Comparison of ENCODE assay signal across 8 cellular contexts in genomic region chr6:164927288-164928040, GRCh38.
DNase-seq lines count a peak whose midpoint lies in the region; ATAC-seq and TF ChIP-seq lines count a peak whose summit lies in the region.

No MANE protein-coding gene starts in this region.

- peak; percentile 89 to 94 for TF ChIP-seq CTCF in GM23338 (conservative IDR thresholded peaks at IDR 0.05; ENCODE audit: low read depth in 2 of 2)

- intact Hi-C loops in activated naive CD4-positive, alpha-beta T cell treated with anti-CD3 and anti-CD28 coated beads for 36 hours (cut with micrococcal nuclease) = loop anchor here (2.0 to 5.0 kb wide), 3 partner anchors 971 to 1510 kb away; no protein-coding TSS in a partner anchor
- intact Hi-C loops in posterior vena cava (cut with DNase I) = no loop called here

- H3K4me1 ChIP-seq in GM23338 (ENCODE audit: insufficient read depth) (no peaks in the 10 kb centered on the region), Karpas-422 (ENCODE audit: low read length) (no peaks in the 10 kb centered on the region)

- H3K9ac ChIP-seq in Karpas-422 (ENCODE audit: low read length) = no peak overlapping the region

- no peak overlapping the region for H3K27ac Mint-ChIP-seq in GM23338
- no peak overlapping the region for H3K27ac Mint-ChIP-seq in activated naive CD4-positive, alpha-beta T cell treated with anti-CD3 and anti-CD28 coated beads for 36 hours

- peaks cover 5% of the 10 kb centered on the region for H3K36me3 Mint-ChIP-seq in GM23338 (ENCODE audit: low read depth)
- H3K36me3 Mint-ChIP-seq in activated naive CD4-positive, alpha-beta T cell treated with anti-CD3 and anti-CD28 coated beads for 36 hours (ENCODE audit: low read depth) = no peaks in the 10 kb centered on the region

- H3K36me3 ChIP-seq in GM23338 (ENCODE audit: insufficient read depth) (no peaks in the 10 kb centered on the region), Karpas-422 (ENCODE audit: insufficient read depth, low read length) (no peaks in the 10 kb centered on the region)

- H3K79me2 ChIP-seq in GM23338 (replicated peaks; ENCODE audit: insufficient read depth) (no peaks in the 10 kb centered on the region), Karpas-422 (ENCODE audit: low read length) (no peaks in the 10 kb centered on the region)

- CTCF ChIA-PET in activated naive CD4-positive, alpha-beta T cell treated with anti-CD3 and anti-CD28 coated beads for 36 hours (lab: Charles Lee) = interaction anchor here (1.1 to 1.7 kb wide), 2 partner anchors 27 to 306 kb away, joined by 3 read pairs; no protein-coding TSS in a partner anchor

- H3K27me3 ChIP-seq in GM23338 (ENCODE audit: insufficient read depth) = no peaks in the 10 kb centered on the region
- no peaks in the 10 kb centered on the region for H3K27me3 ChIP-seq in Karpas-422 (ENCODE audit: low read length)

- H4K20me1 ChIP-seq in GM23338 (replicated peaks; ENCODE audit: insufficient read depth) (no peaks in the 10 kb centered on the region), Karpas-422 (ENCODE audit: insufficient read depth, low read depth, low read length) (no peaks in the 10 kb centered on the region)

- H3K9me2 ChIP-seq in GM23338 (ENCODE audit: insufficient read depth) (no peaks in the 10 kb centered on the region), Karpas-422 (replicated peaks; ENCODE audit: insufficient read depth, low read length) (no peaks in the 10 kb centered on the region)

- H3K9me3 ChIP-seq in Karpas-422 (ENCODE audit: low read length) = peaks cover 3% of the 10 kb centered on the region; the same call in 1 of the 2 replicates

- in situ Hi-C loops in SK-MEL-5 (cut with HindIII; ENCODE audit: low pct_unique_long_range_greater_than_20kb, low sequenced_read_pairs) = no loop called here

- H3K4me3 ChIP-seq in GM23338 (no peak overlapping the region), Karpas-422 (ENCODE audit: low read length) (no peak overlapping the region)

- DNase-seq in GM04504 (ENCODE audit: low read depth) (peak; percentile 14), GM23338 (ENCODE audit: low spot score) (peak; percentile 77), Karpas-422 (peak; percentile 79), SK-MEL-5 (ENCODE audit: low read depth, low spot score) (peak; percentile 59), glomerular visceral epithelial cell (ENCODE audit: extremely low spot score) (peak; percentile 70), posterior vena cava (ENCODE audit: low spot score) (peak; percentile 88), DMS79 (lab: John Stamatoyannopoulos, UW) (no peak)
- DNase-seq in activated naive CD4-positive, alpha-beta T cell treated with anti-CD3 and anti-CD28 coated beads for 36 hours = peak; percentile 61

- peaks cover 8% of the 10 kb centered on the region for H3K9me3 Mint-ChIP-seq in GM23338
- no peaks in the 10 kb centered on the region for H3K9me3 Mint-ChIP-seq in activated naive CD4-positive, alpha-beta T cell treated with anti-CD3 and anti-CD28 coated beads for 36 hours

- H3K4me3 Mint-ChIP-seq in GM23338 = no peak overlapping the region
- no peak overlapping the region for H3K4me3 Mint-ChIP-seq in activated naive CD4-positive, alpha-beta T cell treated with anti-CD3 and anti-CD28 coated beads for 36 hours

- H3F3A ChIP-seq in GM23338 (replicated peaks; ENCODE audit: low read depth) = no peaks in the 10 kb centered on the region

- peak; percentile 99 for ATAC-seq in GM23338

- H3K4me1 Mint-ChIP-seq in GM23338 = no peaks in the 10 kb centered on the region
- H3K4me1 Mint-ChIP-seq in activated naive CD4-positive, alpha-beta T cell treated with anti-CD3 and anti-CD28 coated beads for 36 hours (ENCODE audit: low read depth) = no peaks in the 10 kb centered on the region

- H2AFZ ChIP-seq in GM23338 = 0 out of 2 replicates have a peak overlapping the region, but pooled peaks have one; percentile 19
- no peak overlapping the region for H2AFZ ChIP-seq in Karpas-422 (ENCODE audit: low read length)

- no peaks in the 10 kb centered on the region for H3K27me3 Mint-ChIP-seq in GM23338 (ENCODE audit: insufficient read depth, low read depth, poor library complexity)
- no peaks in the 10 kb centered on the region for H3K27me3 Mint-ChIP-seq in activated naive CD4-positive, alpha-beta T cell treated with anti-CD3 and anti-CD28 coated beads for 36 hours (ENCODE audit: low read depth)

- H3K27ac ChIP-seq in GM23338 (ENCODE audit: low read depth) = no peak overlapping the region
- H3K27ac ChIP-seq in Karpas-422 (ENCODE audit: low read length) = no peak overlapping the region

- no peak overlapping the region for H3K4me2 ChIP-seq in GM23338
- H3K4me2 ChIP-seq in Karpas-422 (ENCODE audit: low read depth, low read length, poor library complexity, severe bottlenecking) = no peak overlapping the region

TF ChIP-seq in GM23338, 12 proteins besides CTCF, POLR2A, EP300 and RAD21 (continues in another document):
- TF ChIP-seq EZH2 (IDR thresholded peaks at IDR 0.05; ENCODE audit: low read depth, unreplicated experiment) (no peak), NANOG (IDR thresholded peaks at IDR 0.05; ENCODE audit: borderline replicate concordance) (no peak), EZH2phosphoT487 (IDR thresholded peaks at IDR 0.05; ENCODE audit: unreplicated experiment) (no peak), CREB1 (CRISPR knock-in tag; IDR thresholded peaks at IDR 0.05; ENCODE audit: low read depth) (no peak), REST (IDR thresholded peaks at IDR 0.05; ENCODE audit: unreplicated experiment) (no peak), ETS1 (IDR thresholded peaks at IDR 0.05) (no peak), ZNF331 (CRISPR knock-in tag; IDR thresholded peaks at IDR 0.05; ENCODE audit: low read depth) (no peak), ZNF114 (CRISPR knock-in tag; IDR thresholded peaks at IDR 0.05) (no peak), STAT1 (IDR thresholded peaks at IDR 0.05; ENCODE audit: unreplicated experiment) (no peak), POLR2AphosphoS5 (IDR thresholded peaks at IDR 0.05; ENCODE audit: low read depth) (no peak)
